ENCODE assay signal across 1 cellular context in the genomic region with DNA sequence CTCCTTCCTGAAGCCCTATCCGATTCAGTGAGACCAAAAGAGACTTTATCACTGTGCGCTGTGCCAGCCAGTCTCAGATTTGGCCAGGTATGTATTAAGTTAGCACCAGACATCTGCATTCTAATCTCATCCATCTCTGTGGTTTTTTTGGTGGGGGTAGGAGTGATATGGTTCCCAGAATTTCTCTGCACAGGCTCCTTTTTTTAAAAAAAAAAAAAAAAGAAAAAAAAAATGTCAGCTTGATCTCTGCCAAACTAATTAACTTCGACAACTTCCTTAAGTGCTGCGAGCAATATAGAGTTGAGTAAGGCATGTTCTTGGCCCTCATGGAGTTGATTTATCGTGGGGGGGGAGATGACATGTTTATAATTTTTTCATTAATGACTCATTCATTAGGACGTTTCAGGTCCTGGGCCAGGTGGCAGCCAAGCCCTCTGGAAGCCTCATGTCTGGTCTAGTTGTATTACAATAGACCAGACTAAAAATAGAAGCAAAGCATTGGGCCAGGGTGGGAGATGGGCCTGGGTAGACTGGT.
TF ChIP-seq lines count a peak whose summit lies in the region.

No MANE protein-coding gene starts in this region.

TF ChIP-seq in SK-N-SH, 30 proteins besides CTCF, POLR2A, EP300 and RAD21 (continued from another document):
- TF ChIP-seq REST (IDR thresholded peaks at IDR 0.05; ENCODE audit: low read depth, low read length) (no peak), NRF1 (IDR thresholded peaks at IDR 0.05; ENCODE audit: low read depth, low read length) (no peak), USF2 (IDR thresholded peaks at IDR 0.05; ENCODE audit: borderline replicate concordance, low read depth, low read length) (no peak), MEF2A (IDR thresholded peaks at IDR 0.05; ENCODE audit: borderline replicate concordance, low read depth) (no peak), IRF3 (IDR thresholded peaks at IDR 0.05; ENCODE audit: low read depth, low read length) (no peak), MAX (IDR thresholded peaks at IDR 0.05; ENCODE audit: low read depth) (no peak), NFIC (IDR thresholded peaks at IDR 0.05; ENCODE audit: borderline replicate concordance) (peak; percentile 51), FOSL2 (IDR thresholded peaks at IDR 0.05; ENCODE audit: borderline replicate concordance, low read depth) (peak; percentile 69), RFX5 (IDR thresholded peaks at IDR 0.05; ENCODE audit: low read length) (no peak), SMC3 (IDR thresholded peaks at IDR 0.05; ENCODE audit: low read depth, low read length) (no peak), JUND (IDR thresholded peaks at IDR 0.05) (peak; percentile 65), RCOR1 (IDR thresholded peaks at IDR 0.05; ENCODE audit: low read length) (0 out of 2 replicates have a peak, but pooled peaks have one; percentile 7), TCF12 (IDR thresholded peaks at IDR 0.05) (peak; percentile 81)
